25 cellular contexts compared by ENCODE assay signal in the genomic region with DNA sequence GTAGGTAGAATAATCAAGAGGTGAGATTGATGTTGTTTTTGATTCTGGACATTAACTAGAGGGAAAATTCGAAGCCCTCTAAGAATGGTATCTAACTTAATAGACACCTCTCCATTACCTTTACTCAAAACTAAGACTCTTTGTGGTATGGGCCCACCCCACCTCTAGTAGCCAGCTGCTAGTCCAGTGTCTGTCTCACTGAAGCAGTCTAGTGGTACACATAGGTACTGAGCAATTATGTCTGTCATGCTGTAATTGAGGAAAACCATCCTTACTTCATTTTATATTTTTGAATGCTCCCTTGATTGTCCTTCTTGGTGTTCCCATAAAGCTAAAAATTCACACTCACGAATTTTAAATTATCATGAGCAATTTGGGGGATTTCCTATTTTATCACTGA.
DNase-seq lines count a peak whose midpoint lies in the region; ATAC-seq, FAIRE-seq and TF ChIP-seq lines count a peak whose summit lies in the region.
"Had no signal": no experiment of that assay in that cellular context is flagged by ENCODE, and none has a peak within 500 bp of the region (broad histone marks: within the 10 kb centered on the region; RNA-seq: fewer than 3 reads in every experiment).

No MANE protein-coding gene starts in this region.

- no peaks in the 10 kb centered on the region for H3K9me2 ChIP-seq in HCT116 (ENCODE audit: insufficient read depth)

- no peaks in the 10 kb centered on the region for H3K79me2 ChIP-seq in HCT116 (ENCODE audit: insufficient read depth, low read length)
- no peaks in the 10 kb centered on the region for H3K79me2 ChIP-seq in GM12878 (ENCODE audit: control insufficient read depth, insufficient read depth, low read length)

- H3K4me2 ChIP-seq in HCT116 (ENCODE audit: low read length), result no peak overlapping the region
- no peak overlapping the region for H3K4me2 ChIP-seq in GM12878 (ENCODE audit: control insufficient read depth, insufficient read depth)
- H3K4me2 ChIP-seq: A549; BLaER1 treated with 17β-estradiol and CSF1 and Interleukin-3, amounts not matched to agents 10 nM and 100 nM had no signal

- peak; percentile 33 for FAIRE-seq in GM19239 (lab: Jason Lieb, UNC)
- no peak for FAIRE-seq in GM12878 (lab: Jason Lieb, UNC)
- FAIRE-seq: A549, D721Med, HTR-8/SVneo, RCC 7860 had no signal

- H3K36me3 ChIP-seq in HCT116 (ENCODE audit: control insufficient read depth in 1 of 2, insufficient read depth in 2 of 2, low read length in 2 of 2), result no peaks in the 10 kb centered on the region
- H3K36me3 ChIP-seq in GM12878 (ENCODE audit: control insufficient read depth in 2 of 2, insufficient read depth in 2 of 2, low read length in 1 of 2), result no peaks in the 10 kb centered on the region
- H3K36me3 ChIP-seq: BLaER1 treated with 17β-estradiol and CSF1 and Interleukin-3, amounts not matched to agents 10 nM and 100 nM; MG63 had no signal

- in situ Hi-C loops in GM12878 (cut with MboI), result no loop called here

- intact Hi-C loops in HCT116 (cut with micrococcal nuclease), result no loop called here
- intact Hi-C loops in GM12878 (cut with micrococcal nuclease; ENCODE audit: unreplicated experiment), result no loop called here

- TF ChIP-seq CTCF in HCT116 (IDR thresholded peaks at IDR 0.05 in 2 of 3, conservative IDR thresholded peaks at IDR 0.05 in 1 of 3; ENCODE audit: borderline replicate concordance in 1 of 3, insufficient read depth in 1 of 3, low read depth in 2 of 3, low read length in 2 of 3) (no peak; a peak in 1 of 6 replicates), GM12878 (IDR thresholded peaks at IDR 0.05 in 2 of 3, conservative IDR thresholded peaks at IDR 0.05 in 1 of 3; ENCODE audit: control insufficient read depth in 2 of 3, extremely low read depth in 1 of 3, insufficient read depth in 1 of 3, low read depth in 3 of 3, low read length in 3 of 3) (no peak)

- no peaks in the 10 kb centered on the region for H3K4me1 ChIP-seq in HCT116 (ENCODE audit: control insufficient read depth in 1 of 2, insufficient read depth in 2 of 2, low read length in 2 of 2)
- no peaks in the 10 kb centered on the region for H3K4me1 ChIP-seq in GM12878 (ENCODE audit: control insufficient read depth, insufficient read depth, low read length)
- H3K4me1 ChIP-seq: A549; BLaER1 treated with 17β-estradiol and CSF1 and Interleukin-3, amounts not matched to agents 10 nM and 100 nM had no signal

- H3K27ac ChIP-seq in HCT116 (ENCODE audit: low read depth, low read length), result no peak overlapping the region
- H3K27ac ChIP-seq in GM12878 (ENCODE audit: control insufficient read depth, insufficient read depth), result no peak overlapping the region
- H3K27ac ChIP-seq: A549; BLaER1 treated with 17β-estradiol and CSF1 and Interleukin-3, amounts not matched to agents 10 nM and 100 nM; GM23248; SK-N-MC had no signal

- no peak overlapping the region for H3K4me3 ChIP-seq in HCT116 (replicated peaks in 1 of 2; ENCODE audit: low read depth in 1 of 2, low read length in 2 of 2)
- H3K4me3 ChIP-seq in GM12878, result no peak overlapping the region
- H3K4me3 ChIP-seq: A549; BLaER1 treated with 17β-estradiol and CSF1 and Interleukin-3, amounts not matched to agents 10 nM and 100 nM; GM23248; MG63; SK-N-MC had no signal

- BruUV-seq in HCT116 (replicated peaks; lab: Mats Ljungman, UMichigan) (no TSS peak), GM12878 (replicated peaks; lab: Mats Ljungman, UMichigan) (no TSS peak)

- no peaks in the 10 kb centered on the region for H3K9me3 Mint-ChIP-seq in stimulated activated effector memory CD8-positive, alpha-beta T cell treated with anti-CD3 and anti-CD28 coated beads, Interleukin-12 subunit alpha, Interleukin-12 subunit beta, amount 100 ng/mL, for 72 hours
- H3K9me3 Mint-ChIP-seq: CD4-positive, alpha-beta T cell; HFFc6 had no signal

- RAD21 ChIA-PET in HCT116 (lab: Charles Lee; ENCODE audit: low non-redundant PET in 1 of 2, low total read pairs in 2 of 2, uncharacterized antibody in 2 of 2, unreplicated experiment in 2 of 2) (no interaction called here), GM12878 (lab: Charles Lee; ENCODE audit: unreplicated experiment) (no interaction called here)

- no peaks in the 10 kb centered on the region for H3K4me1 Mint-ChIP-seq in stimulated activated effector memory CD8-positive, alpha-beta T cell treated with anti-CD3 and anti-CD28 coated beads, Interleukin-12 subunit alpha, Interleukin-12 subunit beta, amount 100 ng/mL, for 72 hours

- POLR2A ChIA-PET in HCT116 (lab: Charles Lee) (no interaction called here), GM12878 (lab: Charles Lee) (no interaction called here)

- TF ChIP-seq RAD21 in HCT116 (IDR thresholded peaks at IDR 0.05; ENCODE audit: low read depth) (no peak), GM12878 (IDR thresholded peaks at IDR 0.05; ENCODE audit: insufficient read depth, low read depth, low read length) (no peak)

- H3K27me3 ChIP-seq in HCT116 (ENCODE audit: insufficient read depth, low read length), result no peaks in the 10 kb centered on the region
- H3K27me3 ChIP-seq in GM12878 (replicated peaks in 1 of 2; ENCODE audit: control insufficient read depth in 2 of 2, insufficient read depth in 2 of 2, low read length in 1 of 2), result peaks cover 0 to 3% of the 10 kb centered on the region in 2 experiments; a peak in 3 of 4 replicates
- H3K27me3 ChIP-seq: BLaER1 treated with 17β-estradiol and CSF1 and Interleukin-3, amounts not matched to agents 10 nM and 100 nM; MG63 had no signal

- CTCF ChIA-PET in HCT116 (lab: Charles Lee) (interaction anchor here (1.1 kb wide), 1 partner anchor 49 kb away, joined by 3 read pairs; no protein-coding TSS in a partner anchor), GM12878 (lab: Yijun Ruan, JAX) (no interaction called here)

- H3K9me3 ChIP-seq in HCT116 (ENCODE audit: control insufficient read depth in 1 of 2, insufficient read depth in 1 of 2, low read depth in 1 of 2, low read length in 2 of 2), result no peaks in the 10 kb centered on the region
- H3K9me3 ChIP-seq in GM12878 (replicated peaks; ENCODE audit: control insufficient read depth, insufficient read depth, low read length), result no peaks in the 10 kb centered on the region
- H3K9me3 ChIP-seq: A549; BLaER1 treated with 17β-estradiol and CSF1 and Interleukin-3, amounts not matched to agents 10 nM and 100 nM; MG63 had no signal

- TF ChIP-seq EP300 in GM12878 (IDR thresholded peaks at IDR 0.05; ENCODE audit: borderline replicate concordance in 1 of 2, control insufficient read depth in 1 of 2, low read depth in 2 of 2, low read length in 2 of 2), result no peak

- H4K20me1 ChIP-seq in HCT116 (ENCODE audit: insufficient read depth), result no peaks in the 10 kb centered on the region
- H4K20me1 ChIP-seq in GM12878 (ENCODE audit: control insufficient read depth, insufficient read depth), result no peaks in the 10 kb centered on the region
- H4K20me1 ChIP-seq: BLaER1 treated with 17β-estradiol and CSF1 and Interleukin-3, amounts not matched to agents 10 nM and 100 nM had no signal

- H3K4me3 Mint-ChIP-seq in stimulated activated effector memory CD8-positive, alpha-beta T cell treated with anti-CD3 and anti-CD28 coated beads, Interleukin-12 subunit alpha, Interleukin-12 subunit beta, amount 100 ng/mL, for 72 hours, result no peak overlapping the region
- H3K4me3 Mint-ChIP-seq: CD4-positive, alpha-beta T cell; HFFc6 had no signal

- H3K9ac ChIP-seq in HCT116 (ENCODE audit: low read length) (no peak overlapping the region), GM12878 (ENCODE audit: control insufficient read depth, insufficient read depth, low read length) (no peak overlapping the region)
- H3K9ac ChIP-seq: BLaER1 treated with 17β-estradiol and CSF1 and Interleukin-3, amounts not matched to agents 10 nM and 100 nM; GM23248 had no signal

- no peak for TF ChIP-seq POLR2A in HCT116 (IDR thresholded peaks at IDR 0.05; ENCODE audit: borderline replicate concordance, extremely low read depth, insufficient read depth, insufficient read length)
- TF ChIP-seq POLR2A in GM12878 (IDR thresholded peaks at IDR 0.05; ENCODE audit: low read depth, low read length), result no peak

- SMC1A ChIA-PET in GM12878 (lab: Charles Lee; ENCODE audit: uncharacterized antibody, unreplicated experiment), result no interaction called here

- no peaks in the 10 kb centered on the region for H3K36me3 Mint-ChIP-seq in stimulated activated effector memory CD8-positive, alpha-beta T cell treated with anti-CD3 and anti-CD28 coated beads, Interleukin-12 subunit alpha, Interleukin-12 subunit beta, amount 100 ng/mL, for 72 hours

- WGBS in GM12878 (ENCODE audit: insufficient coverage, insufficient replicate concordance, low lambda C conversion rate, missing lambda C conversion rate), result 5% methylated on average over 2 of the region's 2 CpGs

- DNase-seq in GM19239 (ENCODE audit: insufficient read length, low spot score) (no peak), HCT116 (ENCODE audit: low read depth, low spot score) (no peak), GM12878 (ENCODE audit: low read depth, low spot score) (no peak), cerebellum (ENCODE audit: low spot score) (no peak), mesenteric fat pad (ENCODE audit: low spot score) (no peak)
- DNase-seq in stimulated activated effector memory CD8-positive, alpha-beta T cell treated with anti-CD3 and anti-CD28 coated beads, Interleukin-12 subunit alpha, Interleukin-12 subunit beta, amount 100 ng/mL, for 72 hours (ENCODE audit: low spot score in 2 of 2), result no peak
- DNase-seq: AML-193; CD4-positive, alpha-beta T cell; GM23248; H7; HFFc6; KG1; MG63; NCI-H2029; NCI-H446 treated with DMSO at 0.1 percent for 48 hours; NCI-H526; OCI-M1; SIG-M5 had no signal

- ATAC-seq in HCT116 (peak; percentile 80), HG03280 (IDR thresholded peaks at IDR 0.05; ENCODE audit: unreplicated experiment) (peak; percentile 54), GM12878 (peak; percentile 58)
- no peak for ATAC-seq in stimulated activated effector memory CD8-positive, alpha-beta T cell treated with anti-CD3 and anti-CD28 coated beads, Interleukin-12 subunit alpha, Interleukin-12 subunit beta, amount 100 ng/mL, for 72 hours
- ATAC-seq: A549 had no signal

- H2AFZ ChIP-seq in HCT116 (ENCODE audit: low read depth, low read length, poor library complexity, severe bottlenecking) (no peak overlapping the region), GM12878 (ENCODE audit: control insufficient read depth, low read depth, low read length) (no peak overlapping the region)
- H2AFZ ChIP-seq: GM23248 had no signal

- no peak overlapping the region for H3K27ac Mint-ChIP-seq in stimulated activated effector memory CD8-positive, alpha-beta T cell treated with anti-CD3 and anti-CD28 coated beads, Interleukin-12 subunit alpha, Interleukin-12 subunit beta, amount 100 ng/mL, for 72 hours
- H3K27ac Mint-ChIP-seq: CD4-positive, alpha-beta T cell; HFFc6 had no signal

TF ChIP-seq in GM12878, 131 proteins besides CTCF, POLR2A, EP300 and RAD21 (continues in another document):
- no peak for TF ChIP-seq YBX1 (IDR thresholded peaks at IDR 0.05)
- TF ChIP-seq MXI1 (IDR thresholded peaks at IDR 0.05; ENCODE audit: low read depth, low read length), result no peak
- TF ChIP-seq ZNF274 (IDR thresholded peaks at IDR 0.05; ENCODE audit: insufficient read depth, insufficient read length), result no peak
- TF ChIP-seq SUZ12 (IDR thresholded peaks at IDR 0.05; ENCODE audit: unreplicated experiment), result no peak
